In genomic region chr2:161123531-161124030, GRCh38 we compare ENCODE assay signal across 9 cellular contexts. TPM values are rescaled to one million over a fixed set of nuclear protein-coding genes. Genes with fewer than 3 reads are reported as not detected.
DNase-seq lines count a peak whose midpoint lies in the region; ATAC-seq and TF ChIP-seq lines count a peak whose summit lies in the region.
"Had no signal": no experiment of that assay in that cellular context is flagged by ENCODE, and none has a peak within 500 bp of the region (broad histone marks: within the 10 kb centered on the region; RNA-seq: fewer than 3 reads in every experiment).

No MANE protein-coding gene starts in this region.

- BruUV-seq in Panc1 (replicated peaks; lab: Mats Ljungman, UMichigan), result no TSS peak

- ATAC-seq in Panc1 (peak; percentile 28), gastroesophageal sphincter (no peak), GM19035 (IDR thresholded peaks at IDR 0.05; ENCODE audit: unreplicated experiment) (no peak)
- no peak for ATAC-seq in stimulated activated naive B cell treated with anti-CD40 and anti-IgM and Interleukin-4, amounts not matched to agents 10 μg/mL and 1 μg/mL and 100 μg/mL, for 72 hours (replicated peaks)

- DNase-seq in T-helper 1 cell (no peak), Panc1 (ENCODE audit: low read depth, low spot score) (no peak), T1000 (lab: John Stamatoyannopoulos, UW) (no peak), EL (no peak)
- DNase-seq in stimulated activated naive B cell treated with anti-CD40 and anti-IgM and Interleukin-4, amounts not matched to agents 10 μg/mL and 1 μg/mL and 100 μg/mL, for 72 hours, result no peak
- DNase-seq: immature natural killer cell had no signal

- H3K4me3 Mint-ChIP-seq in T-helper 1 cell treated with Interleukin-12 subunit alpha and Interleukin-12 subunit beta and Interleukin-4 antibody, amounts not matched to agents 30 μg/mL and 1 μg/mL, for 36 hours, result peak overlapping the region; percentile 35
- H3K4me3 Mint-ChIP-seq in stimulated activated naive B cell treated with anti-CD40 and anti-IgM and Interleukin-4, amounts not matched to agents 10 μg/mL and 1 μg/mL and 100 μg/mL, for 72 hours, result no peak overlapping the region
- H3K4me3 Mint-ChIP-seq: immature natural killer cell had no signal

- H3K36me3 ChIP-seq in Panc1 (ENCODE audit: control insufficient read depth, insufficient read depth, low read length) (no peaks in the 10 kb centered on the region), gastroesophageal sphincter (no peaks in the 10 kb centered on the region)

- WGBS in gastroesophageal sphincter (ENCODE audit: low coverage in 1 of 2), 2 donors, result 31 to 43% methylated on average over 2 of the region's 2 CpGs

- H3K27me3 Mint-ChIP-seq in T-helper 1 cell treated with Interleukin-12 subunit alpha and Interleukin-12 subunit beta and Interleukin-4 antibody, amounts not matched to agents 30 μg/mL and 1 μg/mL, for 36 hours (ENCODE audit: low read depth), result peaks cover 4% of the 10 kb centered on the region
- H3K27me3 Mint-ChIP-seq in stimulated activated naive B cell treated with anti-CD40 and anti-IgM and Interleukin-4, amounts not matched to agents 10 μg/mL and 1 μg/mL and 100 μg/mL, for 72 hours, result no peaks in the 10 kb centered on the region

- TF ChIP-seq CTCF in Panc1 (IDR thresholded peaks at IDR 0.05) (no peak), gastroesophageal sphincter (IDR thresholded peaks at IDR 0.05) (no peak)

- H3K4me1 ChIP-seq in Panc1 (ENCODE audit: control insufficient read depth, insufficient read depth, low read length), result peaks cover 15% of the 10 kb centered on the region
- peaks cover 7 to 18% (median 14%) of the 10 kb centered on the region in 3 donors for H3K4me1 ChIP-seq in gastroesophageal sphincter

- CTCF ChIA-PET in Panc1 (lab: Charles Lee), result no interaction called here

- H3K27ac ChIP-seq in Panc1 (ENCODE audit: low read length), result peak overlapping the region; percentile 92
- H3K27ac ChIP-seq in gastroesophageal sphincter, result peak overlapping the region; percentile 76 to 78 (median 76)

- H3K4me3 ChIP-seq in Panc1 (ENCODE audit: low read depth in 2 of 2, low read length in 2 of 2), result 0 out of 4 replicates have a peak overlapping the region, but pooled peaks of 1 of the 2 experiments have one; percentile 31
- no peak overlapping the region for H3K4me3 ChIP-seq in gastroesophageal sphincter

- no peak for TF ChIP-seq POLR2A in gastroesophageal sphincter (IDR thresholded peaks at IDR 0.05)

- intact Hi-C loops in Panc1 (cut with micrococcal nuclease; ENCODE audit: unreplicated experiment), result no loop called here

- H3K36me3 Mint-ChIP-seq in T-helper 1 cell treated with Interleukin-12 subunit alpha and Interleukin-12 subunit beta and Interleukin-4 antibody, amounts not matched to agents 30 μg/mL and 1 μg/mL, for 36 hours (ENCODE audit: low read depth), result peaks cover 1% of the 10 kb centered on the region
- H3K36me3 Mint-ChIP-seq in stimulated activated naive B cell treated with anti-CD40 and anti-IgM and Interleukin-4, amounts not matched to agents 10 μg/mL and 1 μg/mL and 100 μg/mL, for 72 hours, result no peaks in the 10 kb centered on the region
- H3K36me3 Mint-ChIP-seq: immature natural killer cell had no signal

- H3K4me1 Mint-ChIP-seq in T-helper 1 cell treated with Interleukin-12 subunit alpha and Interleukin-12 subunit beta and Interleukin-4 antibody, amounts not matched to agents 30 μg/mL and 1 μg/mL, for 36 hours (ENCODE audit: low read depth), result peaks cover 26% of the 10 kb centered on the region
- H3K4me1 Mint-ChIP-seq in stimulated activated naive B cell treated with anti-CD40 and anti-IgM and Interleukin-4, amounts not matched to agents 10 μg/mL and 1 μg/mL and 100 μg/mL, for 72 hours, result peaks cover 20 to 39% of the 10 kb centered on the region in 2 donors
- H3K4me1 Mint-ChIP-seq: immature natural killer cell had no signal

- in situ Hi-C loops in Panc1 (cut with HindIII; ENCODE audit: low pct_unique_long_range_greater_than_20kb, low sequenced_read_pairs), result no loop called here

- H3K9me3 ChIP-seq in Panc1 (ENCODE audit: control insufficient read depth, insufficient read depth, low read depth, low read length), result no peaks in the 10 kb centered on the region
- H3K9me3 ChIP-seq in gastroesophageal sphincter, result no peaks in the 10 kb centered on the region

- H3K27ac Mint-ChIP-seq in T-helper 1 cell treated with Interleukin-12 subunit alpha and Interleukin-12 subunit beta and Interleukin-4 antibody, amounts not matched to agents 30 μg/mL and 1 μg/mL, for 36 hours, result peak overlapping the region; percentile 34
- H3K27ac Mint-ChIP-seq in stimulated activated naive B cell treated with anti-CD40 and anti-IgM and Interleukin-4, amounts not matched to agents 10 μg/mL and 1 μg/mL and 100 μg/mL, for 72 hours, result peak overlapping the region; percentile 34
- H3K27ac Mint-ChIP-seq: immature natural killer cell had no signal

- no peak for TF ChIP-seq EP300 in gastroesophageal sphincter (IDR thresholded peaks at IDR 0.05)

- no peaks in the 10 kb centered on the region for H3K27me3 ChIP-seq in Panc1 (ENCODE audit: control insufficient read depth, insufficient read depth, low read length)
- H3K27me3 ChIP-seq in gastroesophageal sphincter, result no peaks in the 10 kb centered on the region

- no peaks in the 10 kb centered on the region for H3K9me3 Mint-ChIP-seq in T-helper 1 cell treated with Interleukin-12 subunit alpha and Interleukin-12 subunit beta and Interleukin-4 antibody, amounts not matched to agents 30 μg/mL and 1 μg/mL, for 36 hours
- H3K9me3 Mint-ChIP-seq in stimulated activated naive B cell treated with anti-CD40 and anti-IgM and Interleukin-4, amounts not matched to agents 10 μg/mL and 1 μg/mL and 100 μg/mL, for 72 hours, result no peaks in the 10 kb centered on the region
- H3K9me3 Mint-ChIP-seq: immature natural killer cell had no signal

- POLR2A ChIA-PET in Panc1 (lab: Charles Lee), result interaction anchor here (0.6 kb wide), 1 partner anchor 1737 kb away, joined by 3 read pairs; no protein-coding TSS in a partner anchor

RNA-seq across cellular contexts. Expression of gene TANK, which starts 36.6 kb away (rescaled TPM):
- total RNA-seq in Panc1 (2021; ENCODE audit: unreplicated experiment), result 36.0 TPM
- 22.0 TPM for polyA plus RNA-seq in Panc1 (2012; ENCODE audit: insufficient read length)
- 10 to 100 TPM; 48.3 to 88.2 (median 75.6) TPM for total RNA-seq in gastroesophageal sphincter
